In the genomic region with DNA sequence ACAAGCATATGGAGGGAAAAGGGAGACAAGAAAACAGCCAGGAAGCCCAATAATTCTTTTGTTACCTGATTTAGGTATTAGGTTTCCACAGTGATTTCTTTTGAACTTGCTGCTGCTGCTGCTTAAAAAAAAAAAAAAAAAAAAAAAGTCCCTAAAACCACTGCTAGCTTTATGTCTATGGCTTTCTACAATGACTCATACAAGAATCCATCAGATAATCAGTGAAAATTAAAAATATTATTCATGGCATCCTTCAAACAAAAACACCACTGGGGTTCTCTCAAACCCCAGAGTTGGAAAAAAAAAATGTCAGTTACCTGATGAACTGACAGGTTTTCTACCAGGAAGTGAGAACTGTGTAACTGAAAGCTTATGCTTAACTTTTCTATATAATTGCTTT, we compare ENCODE assay signal across 14 cellular contexts. TPM values are rescaled to one million over a fixed set of nuclear protein-coding genes. Genes with fewer than 3 reads are reported as not detected.
DNase-seq lines count a peak whose midpoint lies in the region; ATAC-seq and TF ChIP-seq lines count a peak whose summit lies in the region.
"Had no signal": no experiment of that assay in that cellular context is flagged by ENCODE, and none has a peak within 500 bp of the region (broad histone marks: within the 10 kb centered on the region; RNA-seq: fewer than 3 reads in every experiment).

No MANE protein-coding gene starts in this region.

- intact Hi-C loops in vagina (cut with DNase I), result no loop called here

- H3K4me1 Mint-ChIP-seq in osteocyte (ENCODE audit: unreplicated experiment), result peaks cover 80% of the 10 kb centered on the region
- H3K4me1 Mint-ChIP-seq: CD8-positive, alpha-beta memory T cell had no signal

- no peak overlapping the region for H3K4me3 Mint-ChIP-seq in osteocyte (ENCODE audit: unreplicated experiment)
- H3K4me3 Mint-ChIP-seq: CD8-positive, alpha-beta memory T cell had no signal

- no peak for ATAC-seq in GM21619 (IDR thresholded peaks at IDR 0.05; ENCODE audit: unreplicated experiment)

- H3K9me3 ChIP-seq in HUES48 (ENCODE audit: control insufficient read depth, insufficient read depth, low read length) (no peaks in the 10 kb centered on the region), vagina (no peaks in the 10 kb centered on the region)
- H3K9me3 ChIP-seq: BLaER1, Caco-2 had no signal

- H3K27ac ChIP-seq in HUES48 (ENCODE audit: low read depth, low read length), result peak overlapping the region; percentile 42
- H3K27ac ChIP-seq in vagina, result no peak overlapping the region
- H3K27ac ChIP-seq: 22Rv1, BLaER1 had no signal

- H3K9ac ChIP-seq in HUES48 (ENCODE audit: low read depth, low read length), result no peak overlapping the region
- H3K9ac ChIP-seq: BLaER1 had no signal

- H3K36me3 Mint-ChIP-seq in osteocyte (ENCODE audit: unreplicated experiment), result no peaks in the 10 kb centered on the region
- H3K36me3 Mint-ChIP-seq: CD8-positive, alpha-beta memory T cell had no signal

- peak; percentile 5 for DNase-seq in DMS53 (lab: John Stamatoyannopoulos, UW)
- DNase-seq in DMS53 treated with DMSO at 0.1 percent for 48 hours (lab: John Stamatoyannopoulos, UW; ENCODE audit: unreplicated experiment), result no peak
- peak; percentile 69 for DNase-seq in NCI-H69 (lab: John Stamatoyannopoulos, UW)
- no peak for DNase-seq in osteocyte (ENCODE audit: extremely low spot score, unreplicated experiment)
- DNase-seq in GM10266 (ENCODE audit: extremely low spot score), result no peak
- no peak for DNase-seq in vagina (ENCODE audit: extremely low spot score in 2 of 2)
- DNase-seq: Caco-2; CD8-positive, alpha-beta memory T cell; IMR-90; KG1 had no signal

- peak overlapping the region; percentile 27 for H3K27ac Mint-ChIP-seq in osteocyte (ENCODE audit: unreplicated experiment)
- H3K27ac Mint-ChIP-seq: CD8-positive, alpha-beta memory T cell had no signal

- no peaks in the 10 kb centered on the region for H3K27me3 Mint-ChIP-seq in osteocyte (ENCODE audit: unreplicated experiment)
- H3K27me3 Mint-ChIP-seq: CD8-positive, alpha-beta memory T cell had no signal

- peaks cover 55% of the 10 kb centered on the region for H3K4me1 ChIP-seq in HUES48 (ENCODE audit: control insufficient read depth, insufficient read depth, low read length)
- no peaks in the 10 kb centered on the region for H3K4me1 ChIP-seq in vagina
- H3K4me1 ChIP-seq: BLaER1, Caco-2 had no signal

- TF ChIP-seq CTCF in osteocyte (IDR thresholded peaks at IDR 0.05), result no peak
- no peak for TF ChIP-seq CTCF in GM10266 (IDR thresholded peaks at IDR 0.05; ENCODE audit: control insufficient read depth, insufficient read depth, low read depth, missing control alignments)
- no peak for TF ChIP-seq CTCF in vagina (IDR thresholded peaks at IDR 0.05)

- H3K27me3 ChIP-seq in HUES48 (ENCODE audit: control insufficient read depth, insufficient read depth, low read length) (no peaks in the 10 kb centered on the region), vagina (no peaks in the 10 kb centered on the region)
- H3K27me3 ChIP-seq: BLaER1 had no signal

- H3K36me3 ChIP-seq in HUES48 (ENCODE audit: control insufficient read depth, insufficient read depth, low read length), result no peaks in the 10 kb centered on the region
- H3K36me3 ChIP-seq in vagina, result no peaks in the 10 kb centered on the region
- H3K36me3 ChIP-seq: BLaER1 had no signal

- TF ChIP-seq POLR2A in vagina (IDR thresholded peaks at IDR 0.05), result no peak

- no peaks in the 10 kb centered on the region for H3K9me3 Mint-ChIP-seq in osteocyte (ENCODE audit: unreplicated experiment)

- H3K4me3 ChIP-seq in HUES48 (ENCODE audit: low read depth, low read length), result no peak overlapping the region
- no peak overlapping the region for H3K4me3 ChIP-seq in vagina
- H3K4me3 ChIP-seq: BLaER1 had no signal

RNA-seq across cellular contexts. Expression of gene EPHA5, which starts 14.3 kb away (rescaled TPM):
- total RNA-seq in osteocyte (137 and 149 TPM in 2 replicates), vagina (1.2 TPM)
- total RNA-seq: CD8-positive, alpha-beta memory T cell had no signal

Comparison
In these comparisons a context has a peak if more than half of its experiments do, and no peak if none do; other contexts are left out.
1. DNase-seq: peak in DMS53 (single experiment) and NCI-H69 (single experiment); none in DMS53 treated with DMSO at 0.1 percent for 48 hours (single experiment), osteocyte (single experiment), GM10266 (single experiment) and vagina (0 of 2).
2. RNA of gene EPHA5, which starts 14.3 kb away (total RNA-seq): 137 to 149 TPM in osteocyte; 1.2 TPM in vagina (single experiment); every median in the first group is over 10 times any median in the second.